In genomic region chr11:15208570-15209222, GRCh38 we compare ENCODE assay signal across 8 cellular contexts.
A peak's percentile ranks its signal among the peaks of the same experiment; 100 is the strongest.
DNase-seq lines count a peak whose midpoint lies in the region; ATAC-seq and TF ChIP-seq lines count a peak whose summit lies in the region.

No MANE protein-coding gene starts in this region.

- H3K36me3 ChIP-seq in CD8-positive, alpha-beta T cell (ENCODE audit: insufficient read depth, low read length) = no peaks in the 10 kb centered on the region

- peak; percentile 73 for ATAC-seq in CD8-positive, alpha-beta T cell
- peak; percentile 86 for ATAC-seq in HG03196 (IDR thresholded peaks at IDR 0.05; ENCODE audit: unreplicated experiment)
- peak; percentile 96 for ATAC-seq in activated CD8-positive, alpha-beta T cell treated with anti-CD3 and anti-CD28 coated beads, Interleukin-2, amount 10 ng/mL, durations not matched to agents 7 days and 5 days
- peak; percentile 95 for ATAC-seq in memory B cell (ENCODE audit: low read depth)

- CTCF ChIA-PET in CD8-positive, alpha-beta T cell (lab: Charles Lee) = interaction anchor here (0.8 to 9.2 kb wide), 5 partner anchors 11 to 301 kb away, joined by 3 to 74 read pairs (median 6); no protein-coding TSS in a partner anchor
- CTCF ChIA-PET in activated CD8-positive, alpha-beta T cell treated with anti-CD3 and anti-CD28 coated beads, Interleukin-2, amount 10 ng/mL, durations not matched to agents 7 days and 5 days (lab: Charles Lee) = interaction anchor here (0.9 to 9.4 kb wide), 6 partner anchors 13 to 301 kb away, joined by 3 to 113 read pairs (median 4); no protein-coding TSS in a partner anchor

- H3K27me3 ChIP-seq in CD8-positive, alpha-beta T cell (ENCODE audit: insufficient read depth, low read length) = no peaks in the 10 kb centered on the region

- H3K27me3 Mint-ChIP-seq in CD8-positive, alpha-beta T cell (ENCODE audit: low read depth) = peaks cover 3% of the 10 kb centered on the region
- peaks cover 11% of the 10 kb centered on the region for H3K27me3 Mint-ChIP-seq in activated CD8-positive, alpha-beta T cell treated with anti-CD3 and anti-CD28 coated beads, Interleukin-2, amount 10 ng/mL, durations not matched to agents 7 days and 5 days (ENCODE audit: low read depth)
- H3K27me3 Mint-ChIP-seq in memory B cell = peaks cover 8% of the 10 kb centered on the region

- POLR2A ChIA-PET in CD8-positive, alpha-beta T cell (lab: Charles Lee) = no interaction called here
- POLR2A ChIA-PET in activated CD8-positive, alpha-beta T cell treated with anti-CD3 and anti-CD28 coated beads, Interleukin-2, amount 10 ng/mL, durations not matched to agents 7 days and 5 days (lab: Charles Lee) = no interaction called here

- no peak overlapping the region for H3K4me3 Mint-ChIP-seq in CD8-positive, alpha-beta T cell
- no peak overlapping the region for H3K4me3 Mint-ChIP-seq in activated CD8-positive, alpha-beta T cell treated with anti-CD3 and anti-CD28 coated beads, Interleukin-2, amount 10 ng/mL, durations not matched to agents 7 days and 5 days
- no peak overlapping the region for H3K4me3 Mint-ChIP-seq in memory B cell

- H3K9me3 ChIP-seq in CD8-positive, alpha-beta T cell (ENCODE audit: low read length) = no peaks in the 10 kb centered on the region

- no peaks in the 10 kb centered on the region for H3K36me3 Mint-ChIP-seq in CD8-positive, alpha-beta T cell
- no peaks in the 10 kb centered on the region for H3K36me3 Mint-ChIP-seq in activated CD8-positive, alpha-beta T cell treated with anti-CD3 and anti-CD28 coated beads, Interleukin-2, amount 10 ng/mL, durations not matched to agents 7 days and 5 days (ENCODE audit: low read depth)
- no peaks in the 10 kb centered on the region for H3K36me3 Mint-ChIP-seq in memory B cell

- peak; percentile 75 for TF ChIP-seq CTCF in CD8-positive, alpha-beta T cell (IDR thresholded peaks at IDR 0.05)

- intact Hi-C loops in CD8-positive, alpha-beta T cell (cut with DNase I, micrococcal nuclease) = loop anchor here (1.0 to 5.0 kb wide), 5 partner anchors 107 to 908 kb away; no protein-coding TSS in a partner anchor

- no peaks in the 10 kb centered on the region for H3K9me3 Mint-ChIP-seq in CD8-positive, alpha-beta T cell
- no peaks in the 10 kb centered on the region for H3K9me3 Mint-ChIP-seq in activated CD8-positive, alpha-beta T cell treated with anti-CD3 and anti-CD28 coated beads, Interleukin-2, amount 10 ng/mL, durations not matched to agents 7 days and 5 days (ENCODE audit: insufficient read depth)
- H3K9me3 Mint-ChIP-seq in memory B cell = no peaks in the 10 kb centered on the region

- no peak overlapping the region for H3K4me3 ChIP-seq in CD8-positive, alpha-beta T cell (ENCODE audit: low read depth, low read length)

- no peak overlapping the region for H3K27ac ChIP-seq in CD8-positive, alpha-beta T cell (ENCODE audit: low read depth, low read length)

- H3K27ac Mint-ChIP-seq in CD8-positive, alpha-beta T cell = no peak overlapping the region
- H3K27ac Mint-ChIP-seq in activated CD8-positive, alpha-beta T cell treated with anti-CD3 and anti-CD28 coated beads, Interleukin-2, amount 10 ng/mL, durations not matched to agents 7 days and 5 days = no peak overlapping the region
- H3K27ac Mint-ChIP-seq in memory B cell = no peak overlapping the region

- peak; percentile 53 to 85 (median 65) for DNase-seq in CD8-positive, alpha-beta T cell
- DNase-seq in GM19240 (ENCODE audit: insufficient read length, low spot score) (peak; percentile 84), NCI-H526 treated with DMSO at 0.1 percent for 48 hours (lab: John Stamatoyannopoulos, UW) (peak; percentile 40), memory B cell (ENCODE audit: low spot score in 2 of 2) (peak; percentile 79 to 85)
- peak; percentile 83 for DNase-seq in activated CD8-positive, alpha-beta T cell treated with anti-CD3 and anti-CD28 coated beads, Interleukin-2, amount 10 ng/mL, durations not matched to agents 7 days and 5 days
- DNase-seq in effector CD4-positive, alpha-beta T cell = peak; percentile 70
- peak; percentile 44 to 46 for DNase-seq in stimulated activated CD8-positive, alpha-beta memory T cell treated with anti-CD3 and anti-CD28 coated beads, Interleukin-2, amount 100 ng/mL, for 1 hour (ENCODE audit: low read depth in 2 of 2)

- no peaks in the 10 kb centered on the region for H3K4me1 ChIP-seq in CD8-positive, alpha-beta T cell (ENCODE audit: insufficient read depth, low read length)

- H3K4me1 Mint-ChIP-seq in CD8-positive, alpha-beta T cell (ENCODE audit: low read depth) = no peaks in the 10 kb centered on the region
- H3K4me1 Mint-ChIP-seq in activated CD8-positive, alpha-beta T cell treated with anti-CD3 and anti-CD28 coated beads, Interleukin-2, amount 10 ng/mL, durations not matched to agents 7 days and 5 days (ENCODE audit: low read depth) = no peaks in the 10 kb centered on the region
- no peaks in the 10 kb centered on the region for H3K4me1 Mint-ChIP-seq in memory B cell
